In the genomic region with DNA sequence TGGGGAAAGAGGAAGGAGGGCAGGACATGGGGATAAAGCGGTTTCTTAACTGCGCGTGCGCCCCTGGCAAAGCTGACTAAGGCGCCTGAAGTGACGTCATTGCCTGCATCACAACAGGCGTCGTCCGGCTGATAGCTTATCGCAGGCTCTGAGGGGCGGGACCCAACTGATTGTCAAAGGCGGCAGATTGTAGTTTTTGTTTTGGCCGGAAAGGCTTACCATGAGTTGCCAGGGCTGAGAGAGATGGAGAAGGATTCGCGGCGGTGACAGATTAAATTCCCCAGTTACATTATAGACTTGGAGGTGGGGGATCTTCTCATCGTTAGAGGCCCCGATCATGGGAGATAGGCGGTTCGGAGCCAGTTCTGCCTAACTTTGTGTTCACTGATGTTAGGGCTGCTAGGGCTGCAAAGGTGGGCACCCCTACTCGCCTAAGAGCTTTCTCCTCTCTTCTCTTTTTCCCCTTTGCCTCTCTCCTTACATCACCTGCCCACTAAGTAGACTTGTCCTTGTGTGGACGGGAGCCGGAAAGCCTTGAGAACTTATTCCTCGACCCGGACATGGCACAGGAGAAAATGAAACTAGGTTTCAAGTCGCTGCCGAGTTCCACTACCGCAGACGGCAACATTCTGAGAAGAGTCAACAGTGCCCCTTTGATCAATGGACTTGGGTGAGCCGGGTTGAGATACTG, we compare ENCODE assay signal across 1 cellular context.
TF ChIP-seq lines count a peak whose summit lies in the region.

No MANE protein-coding gene starts in this region.

TF ChIP-seq in HepG2, 621 proteins besides CTCF, POLR2A, EP300 and RAD21 (continued from another document and continues in another):
- TF ChIP-seq, protein P1, sequence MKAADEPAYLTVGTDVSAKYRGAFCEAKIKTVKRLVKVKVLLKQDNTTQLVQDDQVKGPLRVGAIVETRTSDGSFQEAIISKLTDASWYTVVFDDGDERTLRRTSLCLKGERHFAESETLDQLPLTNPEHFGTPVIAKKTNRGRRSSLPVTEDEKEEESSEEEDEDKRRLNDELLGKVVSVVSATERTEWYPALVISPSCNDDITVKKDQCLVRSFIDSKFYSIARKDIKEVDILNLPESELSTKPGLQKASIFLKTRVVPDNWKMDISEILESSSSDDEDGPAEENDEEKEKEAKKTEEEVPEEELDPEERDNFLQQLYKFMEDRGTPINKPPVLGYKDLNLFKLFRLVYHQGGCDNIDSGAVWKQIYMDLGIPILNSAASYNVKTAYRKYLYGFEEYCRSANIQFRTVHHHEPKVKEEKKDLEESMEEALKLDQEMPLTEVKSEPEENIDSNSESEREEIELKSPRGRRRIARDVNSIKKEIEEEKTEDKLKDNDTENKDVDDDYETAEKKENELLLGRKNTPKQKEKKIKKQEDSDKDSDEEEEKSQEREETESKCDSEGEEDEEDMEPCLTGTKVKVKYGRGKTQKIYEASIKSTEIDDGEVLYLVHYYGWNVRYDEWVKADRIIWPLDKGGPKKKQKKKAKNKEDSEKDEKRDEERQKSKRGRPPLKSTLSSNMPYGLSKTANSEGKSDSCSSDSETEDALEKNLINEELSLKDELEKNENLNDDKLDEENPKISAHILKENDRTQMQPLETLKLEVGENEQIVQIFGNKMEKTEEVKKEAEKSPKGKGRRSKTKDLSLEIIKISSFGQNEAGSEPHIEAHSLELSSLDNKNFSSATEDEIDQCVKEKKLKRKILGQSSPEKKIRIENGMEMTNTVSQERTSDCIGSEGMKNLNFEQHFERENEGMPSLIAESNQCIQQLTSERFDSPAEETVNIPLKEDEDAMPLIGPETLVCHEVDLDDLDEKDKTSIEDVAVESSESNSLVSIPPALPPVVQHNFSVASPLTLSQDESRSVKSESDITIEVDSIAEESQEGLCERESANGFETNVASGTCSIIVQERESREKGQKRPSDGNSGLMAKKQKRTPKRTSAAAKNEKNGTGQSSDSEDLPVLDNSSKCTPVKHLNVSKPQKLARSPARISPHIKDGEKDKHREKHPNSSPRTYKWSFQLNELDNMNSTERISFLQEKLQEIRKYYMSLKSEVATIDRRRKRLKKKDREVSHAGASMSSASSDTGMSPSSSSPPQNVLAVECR (CRISPR knock-in tag; IDR thresholded peaks at IDR 0.05; ENCODE audit: borderline replicate concordance) = peak; percentile 37; the same call in 1 of the 2 replicates
- TF ChIP-seq CREB1 (IDR thresholded peaks at IDR 0.05) (peak; percentile 98), CREB1 (CRISPR knock-in tag; IDR thresholded peaks at IDR 0.05) (peak; percentile 90), HDAC2 (CRISPR knock-in tag; IDR thresholded peaks at IDR 0.05) (no peak), ETV6 (CRISPR knock-in tag; conservative IDR thresholded peaks at IDR 0.05) (no peak), NFATC3 (CRISPR knock-in tag; IDR thresholded peaks at IDR 0.05) (no peak), GATA4 (IDR thresholded peaks at IDR 0.05; ENCODE audit: borderline replicate concordance, low read depth) (no peak), ZFP36L1 (CRISPR knock-in tag; IDR thresholded peaks at IDR 0.05) (no peak), ZNF460 (CRISPR knock-in tag; IDR thresholded peaks at IDR 0.05; ENCODE audit: borderline replicate concordance) (no peak), ZNF253 (CRISPR knock-in tag; IDR thresholded peaks at IDR 0.05; ENCODE audit: borderline replicate concordance) (no peak), PCBP2 (optimal IDR thresholded peaks at IDR 0.05; ENCODE audit: low read depth, low read length, poor library complexity, severe bottlenecking) (no peak), ZNF557 (CRISPR knock-in tag; IDR thresholded peaks at IDR 0.05) (no peak), TCF12 (IDR thresholded peaks at IDR 0.05) (no peak), TCF12 (CRISPR knock-in tag; IDR thresholded peaks at IDR 0.05) (no peak), ZNF547 (CRISPR knock-in tag; IDR thresholded peaks at IDR 0.05) (no peak), ZC3H13 (CRISPR knock-in tag; IDR thresholded peaks at IDR 0.05) (no peak), NFKB2 (CRISPR knock-in tag; IDR thresholded peaks at IDR 0.05; ENCODE audit: borderline replicate concordance) (no peak), MXI1 (IDR thresholded peaks at IDR 0.05; ENCODE audit: borderline replicate concordance, low read depth, low read length) (0 out of 3 replicates have a peak, but pooled peaks have one; percentile 13), NFKBIZ (CRISPR knock-in tag; IDR thresholded peaks at IDR 0.05) (no peak), ZNF260 (CRISPR knock-in tag; IDR thresholded peaks at IDR 0.05; ENCODE audit: borderline replicate concordance, low read depth) (no peak), ZNF225 (CRISPR knock-in tag; IDR thresholded peaks at IDR 0.05) (no peak), TRIM24 (CRISPR knock-in tag; IDR thresholded peaks at IDR 0.05) (no peak), NFIC (IDR thresholded peaks at IDR 0.05; ENCODE audit: low read length) (no peak)
- TF ChIP-seq, protein P2, sequence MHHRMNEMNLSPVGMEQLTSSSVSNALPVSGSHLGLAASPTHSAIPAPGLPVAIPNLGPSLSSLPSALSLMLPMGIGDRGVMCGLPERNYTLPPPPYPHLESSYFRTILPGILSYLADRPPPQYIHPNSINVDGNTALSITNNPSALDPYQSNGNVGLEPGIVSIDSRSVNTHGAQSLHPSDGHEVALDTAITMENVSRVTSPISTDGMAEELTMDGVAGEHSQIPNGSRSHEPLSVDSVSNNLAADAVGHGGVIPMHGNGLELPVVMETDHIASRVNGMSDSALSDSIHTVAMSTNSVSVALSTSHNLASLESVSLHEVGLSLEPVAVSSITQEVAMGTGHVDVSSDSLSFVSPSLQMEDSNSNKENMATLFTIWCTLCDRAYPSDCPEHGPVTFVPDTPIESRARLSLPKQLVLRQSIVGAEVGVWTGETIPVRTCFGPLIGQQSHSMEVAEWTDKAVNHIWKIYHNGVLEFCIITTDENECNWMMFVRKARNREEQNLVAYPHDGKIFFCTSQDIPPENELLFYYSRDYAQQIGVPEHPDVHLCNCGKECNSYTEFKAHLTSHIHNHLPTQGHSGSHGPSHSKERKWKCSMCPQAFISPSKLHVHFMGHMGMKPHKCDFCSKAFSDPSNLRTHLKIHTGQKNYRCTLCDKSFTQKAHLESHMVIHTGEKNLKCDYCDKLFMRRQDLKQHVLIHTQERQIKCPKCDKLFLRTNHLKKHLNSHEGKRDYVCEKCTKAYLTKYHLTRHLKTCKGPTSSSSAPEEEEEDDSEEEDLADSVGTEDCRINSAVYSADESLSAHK (CRISPR knock-in tag; IDR thresholded peaks at IDR 0.05; ENCODE audit: borderline replicate concordance) = no peak
- TF ChIP-seq, protein P3, sequence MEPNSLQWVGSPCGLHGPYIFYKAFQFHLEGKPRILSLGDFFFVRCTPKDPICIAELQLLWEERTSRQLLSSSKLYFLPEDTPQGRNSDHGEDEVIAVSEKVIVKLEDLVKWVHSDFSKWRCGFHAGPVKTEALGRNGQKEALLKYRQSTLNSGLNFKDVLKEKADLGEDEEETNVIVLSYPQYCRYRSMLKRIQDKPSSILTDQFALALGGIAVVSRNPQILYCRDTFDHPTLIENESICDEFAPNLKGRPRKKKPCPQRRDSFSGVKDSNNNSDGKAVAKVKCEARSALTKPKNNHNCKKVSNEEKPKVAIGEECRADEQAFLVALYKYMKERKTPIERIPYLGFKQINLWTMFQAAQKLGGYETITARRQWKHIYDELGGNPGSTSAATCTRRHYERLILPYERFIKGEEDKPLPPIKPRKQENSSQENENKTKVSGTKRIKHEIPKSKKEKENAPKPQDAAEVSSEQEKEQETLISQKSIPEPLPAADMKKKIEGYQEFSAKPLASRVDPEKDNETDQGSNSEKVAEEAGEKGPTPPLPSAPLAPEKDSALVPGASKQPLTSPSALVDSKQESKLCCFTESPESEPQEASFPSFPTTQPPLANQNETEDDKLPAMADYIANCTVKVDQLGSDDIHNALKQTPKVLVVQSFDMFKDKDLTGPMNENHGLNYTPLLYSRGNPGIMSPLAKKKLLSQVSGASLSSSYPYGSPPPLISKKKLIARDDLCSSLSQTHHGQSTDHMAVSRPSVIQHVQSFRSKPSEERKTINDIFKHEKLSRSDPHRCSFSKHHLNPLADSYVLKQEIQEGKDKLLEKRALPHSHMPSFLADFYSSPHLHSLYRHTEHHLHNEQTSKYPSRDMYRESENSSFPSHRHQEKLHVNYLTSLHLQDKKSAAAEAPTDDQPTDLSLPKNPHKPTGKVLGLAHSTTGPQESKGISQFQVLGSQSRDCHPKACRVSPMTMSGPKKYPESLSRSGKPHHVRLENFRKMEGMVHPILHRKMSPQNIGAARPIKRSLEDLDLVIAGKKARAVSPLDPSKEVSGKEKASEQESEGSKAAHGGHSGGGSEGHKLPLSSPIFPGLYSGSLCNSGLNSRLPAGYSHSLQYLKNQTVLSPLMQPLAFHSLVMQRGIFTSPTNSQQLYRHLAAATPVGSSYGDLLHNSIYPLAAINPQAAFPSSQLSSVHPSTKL (CRISPR knock-in tag; IDR thresholded peaks at IDR 0.05) = no peak
- TF ChIP-seq, protein P4, sequence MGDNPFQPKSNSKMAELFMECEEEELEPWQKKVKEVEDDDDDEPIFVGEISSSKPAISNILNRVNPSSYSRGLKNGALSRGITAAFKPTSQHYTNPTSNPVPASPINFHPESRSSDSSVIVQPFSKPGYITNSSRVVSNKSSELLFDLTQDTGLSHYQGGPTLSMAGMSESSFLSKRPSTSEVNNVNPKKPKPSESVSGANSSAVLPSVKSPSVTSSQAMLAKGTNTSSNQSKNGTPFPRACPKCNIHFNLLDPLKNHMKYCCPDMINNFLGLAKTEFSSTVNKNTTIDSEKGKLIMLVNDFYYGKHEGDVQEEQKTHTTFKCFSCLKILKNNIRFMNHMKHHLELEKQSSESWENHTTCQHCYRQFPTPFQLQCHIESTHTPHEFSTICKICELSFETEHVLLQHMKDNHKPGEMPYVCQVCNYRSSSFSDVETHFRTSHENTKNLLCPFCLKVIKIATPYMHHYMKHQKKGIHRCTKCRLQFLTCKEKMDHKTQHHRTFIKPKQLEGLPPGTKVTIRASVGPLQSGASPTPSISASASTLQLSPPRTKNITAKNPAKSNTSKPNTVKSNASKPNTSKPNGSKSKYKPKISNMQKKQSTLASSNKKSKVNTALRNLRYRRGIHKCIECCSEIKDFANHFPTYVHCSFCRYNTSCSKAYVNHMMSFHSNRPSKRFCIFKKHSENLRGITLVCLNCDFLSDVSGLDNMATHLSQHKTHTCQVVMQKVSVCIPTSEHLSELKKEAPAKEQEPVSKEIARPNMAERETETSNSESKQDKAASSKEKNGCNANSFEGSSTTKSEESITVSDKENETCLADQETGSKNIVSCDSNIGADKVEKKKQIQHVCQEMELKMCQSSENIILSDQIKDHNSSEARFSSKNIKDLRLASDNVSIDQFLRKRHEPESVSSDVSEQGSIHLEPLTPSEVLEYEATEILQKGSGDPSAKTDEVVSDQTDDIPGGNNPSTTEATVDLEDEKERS (CRISPR knock-in tag; IDR thresholded peaks at IDR 0.05) = no peak
- TF ChIP-seq, protein P5, sequence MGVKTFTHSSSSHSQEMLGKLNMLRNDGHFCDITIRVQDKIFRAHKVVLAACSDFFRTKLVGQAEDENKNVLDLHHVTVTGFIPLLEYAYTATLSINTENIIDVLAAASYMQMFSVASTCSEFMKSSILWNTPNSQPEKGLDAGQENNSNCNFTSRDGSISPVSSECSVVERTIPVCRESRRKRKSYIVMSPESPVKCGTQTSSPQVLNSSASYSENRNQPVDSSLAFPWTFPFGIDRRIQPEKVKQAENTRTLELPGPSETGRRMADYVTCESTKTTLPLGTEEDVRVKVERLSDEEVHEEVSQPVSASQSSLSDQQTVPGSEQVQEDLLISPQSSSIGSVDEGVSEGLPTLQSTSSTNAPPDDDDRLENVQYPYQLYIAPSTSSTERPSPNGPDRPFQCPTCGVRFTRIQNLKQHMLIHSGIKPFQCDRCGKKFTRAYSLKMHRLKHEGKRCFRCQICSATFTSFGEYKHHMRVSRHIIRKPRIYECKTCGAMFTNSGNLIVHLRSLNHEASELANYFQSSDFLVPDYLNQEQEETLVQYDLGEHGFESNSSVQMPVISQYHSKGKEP (CRISPR knock-in tag; IDR thresholded peaks at IDR 0.05) = no peak
- TF ChIP-seq, protein P6, sequence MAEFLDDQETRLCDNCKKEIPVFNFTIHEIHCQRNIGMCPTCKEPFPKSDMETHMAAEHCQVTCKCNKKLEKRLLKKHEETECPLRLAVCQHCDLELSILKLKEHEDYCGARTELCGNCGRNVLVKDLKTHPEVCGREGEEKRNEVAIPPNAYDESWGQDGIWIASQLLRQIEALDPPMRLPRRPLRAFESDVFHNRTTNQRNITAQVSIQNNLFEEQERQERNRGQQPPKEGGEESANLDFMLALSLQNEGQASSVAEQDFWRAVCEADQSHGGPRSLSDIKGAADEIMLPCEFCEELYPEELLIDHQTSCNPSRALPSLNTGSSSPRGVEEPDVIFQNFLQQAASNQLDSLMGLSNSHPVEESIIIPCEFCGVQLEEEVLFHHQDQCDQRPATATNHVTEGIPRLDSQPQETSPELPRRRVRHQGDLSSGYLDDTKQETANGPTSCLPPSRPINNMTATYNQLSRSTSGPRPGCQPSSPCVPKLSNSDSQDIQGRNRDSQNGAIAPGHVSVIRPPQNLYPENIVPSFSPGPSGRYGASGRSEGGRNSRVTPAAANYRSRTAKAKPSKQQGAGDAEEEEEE (CRISPR knock-in tag; IDR thresholded peaks at IDR 0.05; ENCODE audit: borderline replicate concordance) = no peak
- TF ChIP-seq, protein P7, sequence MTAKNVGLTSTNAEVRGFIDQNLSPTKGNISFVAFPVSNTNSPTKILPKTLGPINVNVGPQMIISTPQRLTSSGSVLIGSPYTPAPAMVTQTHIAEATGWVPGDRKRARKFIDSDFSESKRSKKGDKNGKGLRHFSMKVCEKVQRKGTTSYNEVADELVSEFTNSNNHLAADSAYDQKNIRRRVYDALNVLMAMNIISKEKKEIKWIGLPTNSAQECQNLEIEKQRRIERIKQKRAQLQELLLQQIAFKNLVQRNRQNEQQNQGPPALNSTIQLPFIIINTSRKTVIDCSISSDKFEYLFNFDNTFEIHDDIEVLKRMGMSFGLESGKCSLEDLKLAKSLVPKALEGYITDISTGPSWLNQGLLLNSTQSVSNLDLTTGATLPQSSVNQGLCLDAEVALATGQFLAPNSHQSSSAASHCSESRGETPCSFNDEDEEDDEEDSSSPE (CRISPR knock-in tag; IDR thresholded peaks at IDR 0.05) = no peak
- TF ChIP-seq, protein P8, sequence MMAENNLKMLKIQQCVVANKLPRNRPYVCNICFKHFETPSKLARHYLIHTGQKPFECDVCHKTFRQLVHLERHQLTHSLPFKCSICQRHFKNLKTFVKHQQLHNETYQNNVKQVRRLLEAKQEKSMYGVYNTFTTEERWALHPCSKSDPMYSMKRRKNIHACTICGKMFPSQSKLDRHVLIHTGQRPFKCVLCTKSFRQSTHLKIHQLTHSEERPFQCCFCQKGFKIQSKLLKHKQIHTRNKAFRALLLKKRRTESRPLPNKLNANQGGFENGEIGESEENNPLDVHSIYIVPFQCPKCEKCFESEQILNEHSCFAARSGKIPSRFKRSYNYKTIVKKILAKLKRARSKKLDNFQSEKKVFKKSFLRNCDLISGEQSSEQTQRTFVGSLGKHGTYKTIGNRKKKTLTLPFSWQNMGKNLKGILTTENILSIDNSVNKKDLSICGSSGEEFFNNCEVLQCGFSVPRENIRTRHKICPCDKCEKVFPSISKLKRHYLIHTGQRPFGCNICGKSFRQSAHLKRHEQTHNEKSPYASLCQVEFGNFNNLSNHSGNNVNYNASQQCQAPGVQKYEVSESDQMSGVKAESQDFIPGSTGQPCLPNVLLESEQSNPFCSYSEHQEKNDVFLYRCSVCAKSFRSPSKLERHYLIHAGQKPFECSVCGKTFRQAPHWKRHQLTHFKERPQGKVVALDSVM (CRISPR knock-in tag; IDR thresholded peaks at IDR 0.05) = no peak
- TF ChIP-seq, protein P9, sequence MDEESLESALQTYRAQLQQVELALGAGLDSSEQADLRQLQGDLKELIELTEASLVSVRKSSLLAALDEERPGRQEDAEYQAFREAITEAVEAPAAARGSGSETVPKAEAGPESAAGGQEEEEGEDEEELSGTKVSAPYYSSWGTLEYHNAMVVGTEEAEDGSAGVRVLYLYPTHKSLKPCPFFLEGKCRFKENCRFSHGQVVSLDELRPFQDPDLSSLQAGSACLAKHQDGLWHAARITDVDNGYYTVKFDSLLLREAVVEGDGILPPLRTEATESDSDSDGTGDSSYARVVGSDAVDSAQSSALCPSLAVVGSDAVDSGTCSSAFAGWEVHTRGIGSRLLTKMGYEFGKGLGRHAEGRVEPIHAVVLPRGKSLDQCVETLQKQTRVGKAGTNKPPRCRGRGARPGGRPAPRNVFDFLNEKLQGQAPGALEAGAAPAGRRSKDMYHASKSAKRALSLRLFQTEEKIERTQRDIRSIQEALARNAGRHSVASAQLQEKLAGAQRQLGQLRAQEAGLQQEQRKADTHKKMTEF (CRISPR knock-in tag; IDR thresholded peaks at IDR 0.05) = no peak
